In genomic region chr14:67416810-67417209, GRCh38 we compare ENCODE assay signal across 2 cellular contexts.
TF ChIP-seq lines count a peak whose summit lies in the region.

No MANE protein-coding gene starts in this region.

TF ChIP-seq in HepG2, 621 proteins besides CTCF, POLR2A, EP300 and RAD21:
- TF ChIP-seq ZBTB26 (CRISPR knock-in tag; IDR thresholded peaks at IDR 0.05; ENCODE audit: borderline replicate concordance) (no peak), HCFC1 (IDR thresholded peaks at IDR 0.05; ENCODE audit: low read depth, low read length) (no peak), ADNP (CRISPR knock-in tag; IDR thresholded peaks at IDR 0.05) (no peak), ZNF691 (CRISPR knock-in tag; IDR thresholded peaks at IDR 0.05; ENCODE audit: borderline replicate concordance, low read depth) (no peak), RXRB (CRISPR knock-in tag; IDR thresholded peaks at IDR 0.05; ENCODE audit: borderline replicate concordance) (no peak)

TF ChIP-seq in GM12878, 131 proteins besides CTCF, POLR2A, EP300 and RAD21:
- TF ChIP-seq BCLAF1 (IDR thresholded peaks at IDR 0.05) = no peak
- no peak for TF ChIP-seq RCOR1 (conservative IDR thresholded peaks at IDR 0.05; ENCODE audit: low read depth, low read length)
- no peak for TF ChIP-seq BACH1 (IDR thresholded peaks at IDR 0.05; ENCODE audit: borderline replicate concordance)
- no peak for TF ChIP-seq SMC3 (IDR thresholded peaks at IDR 0.05; ENCODE audit: borderline replicate concordance, low read length)
- no peak for TF ChIP-seq FOXK2 (IDR thresholded peaks at IDR 0.05)
- TF ChIP-seq PAX8 (IDR thresholded peaks at IDR 0.05) = no peak
- no peak for TF ChIP-seq KLF5 (IDR thresholded peaks at IDR 0.05; ENCODE audit: partially characterized antibody)
- no peak for TF ChIP-seq CREB1 (IDR thresholded peaks at IDR 0.05; ENCODE audit: low read depth)
- TF ChIP-seq RFX5 (IDR thresholded peaks at IDR 0.05; ENCODE audit: low read depth, low read length) = no peak
- no peak for TF ChIP-seq ZNF24 (IDR thresholded peaks at IDR 0.05)
- TF ChIP-seq BCL3 (IDR thresholded peaks at IDR 0.05; ENCODE audit: borderline replicate concordance, insufficient read depth, low read depth, low read length, poor library complexity, severe bottlenecking) = no peak
- TF ChIP-seq MEF2A (IDR thresholded peaks at IDR 0.05; ENCODE audit: insufficient read depth, low read depth, low read length) = no peak
- TF ChIP-seq RAD51 (IDR thresholded peaks at IDR 0.05) = no peak
- no peak for TF ChIP-seq RBBP5 (conservative IDR thresholded peaks at IDR 0.05)
- no peak for TF ChIP-seq KDM1A (IDR thresholded peaks at IDR 0.05; ENCODE audit: borderline replicate concordance)
- no peak for TF ChIP-seq E2F4 (IDR thresholded peaks at IDR 0.05; ENCODE audit: low read depth, low read length)
- TF ChIP-seq IRF3 (IDR thresholded peaks at IDR 0.05) = no peak
- TF ChIP-seq IKZF2 (IDR thresholded peaks at IDR 0.05) = no peak
